In the genomic region with DNA sequence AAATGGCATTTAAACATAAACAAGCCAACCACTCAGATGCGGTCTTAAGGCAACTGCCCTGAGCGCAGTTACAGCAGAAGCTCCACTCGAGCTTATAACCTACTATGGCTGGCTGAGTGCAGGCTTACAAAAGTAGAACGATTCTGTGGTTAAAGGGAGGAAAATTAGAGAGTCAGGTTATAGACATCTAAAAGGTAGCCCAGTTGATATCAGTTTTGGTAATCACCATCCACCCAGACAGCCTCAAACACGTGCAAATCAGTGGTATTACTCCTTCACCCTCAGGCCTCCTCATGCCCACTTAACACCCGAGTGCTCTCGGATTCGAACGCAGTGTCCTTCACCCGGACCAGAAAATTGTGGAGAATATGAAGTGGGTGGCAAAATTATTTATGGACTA, we compare ENCODE assay signal across 13 cellular contexts. TPM values are rescaled to one million over a fixed set of nuclear protein-coding genes. Genes with fewer than 3 reads are reported as not detected.
DNase-seq lines count a peak whose midpoint lies in the region; ATAC-seq and TF ChIP-seq lines count a peak whose summit lies in the region.
"Had no signal": no experiment of that assay in that cellular context is flagged by ENCODE, and none has a peak within 500 bp of the region (broad histone marks: within the 10 kb centered on the region; RNA-seq: fewer than 3 reads in every experiment).

No MANE protein-coding gene starts in this region.

- peak overlapping the region in 4 of 5 experiments; percentile 59 to 83 (median 74) for H3K27ac Mint-ChIP-seq in brain
- no peak overlapping the region for H3K27ac Mint-ChIP-seq in H9

- intact Hi-C loops in OCI-LY7 (cut with micrococcal nuclease; ENCODE audit: unreplicated experiment) = loop anchor here (2.0 to 5.0 kb wide), 3 partner anchors 233 to 447 kb away; partner anchors contain the start of gene CYP2U1

- H4K5ac ChIP-seq in H9 (ENCODE audit: insufficient read length, low read depth, low read length) = no peak overlapping the region

- H3K4me3 ChIP-seq in GM08714 (ENCODE audit: low read length) (peak overlapping the region; percentile 78; the same call in 1 of the 2 replicates), OCI-LY7 (ENCODE audit: low read depth, low read length, poor library complexity, severe bottlenecking) (peak overlapping the region; percentile 83), neuron (ENCODE audit: low read length) (peak overlapping the region; percentile 90)
- H3K4me3 ChIP-seq: right atrium auricular region had no signal

- H3K9me3 ChIP-seq in OCI-LY7 (ENCODE audit: low read length) (no peaks in the 10 kb centered on the region), neuron (ENCODE audit: low read length) (no peaks in the 10 kb centered on the region), H9 (ENCODE audit: control insufficient read depth, low read depth, low read length) (no peaks in the 10 kb centered on the region)
- H3K9me3 ChIP-seq: right atrium auricular region had no signal

- H4K91ac ChIP-seq in H9 (ENCODE audit: insufficient read length, low read depth, low read length) = no peak overlapping the region

- H3K36me3 ChIP-seq in OCI-LY7 (ENCODE audit: insufficient read depth, low read length) (peaks cover 59% of the 10 kb centered on the region), neuron (ENCODE audit: insufficient read depth, low read length) (peaks cover 12% of the 10 kb centered on the region)
- H3K36me3 ChIP-seq: right atrium auricular region had no signal

- H3K9me3 Mint-ChIP-seq in brain (no peaks in the 10 kb centered on the region), H9 (peaks cover 0 to 6% of the 10 kb centered on the region in 2 experiments; a peak in 2 of 5 replicates)

- no peak overlapping the region for H2BK12ac ChIP-seq in H9 (ENCODE audit: insufficient read length, low read depth, low read length)

- no CpG with 5 or more reads among the region's 10 CpGs for WGBS in H9 (ENCODE audit: extremely low coverage, insufficient read length, low lambda C conversion rate)

- H4K20me1 ChIP-seq in OCI-LY7 (ENCODE audit: insufficient read depth, low read length) = peaks cover 3% of the 10 kb centered on the region; the same call in 1 of the 2 replicates
- no peaks in the 10 kb centered on the region for H4K20me1 ChIP-seq in H9 (ENCODE audit: control insufficient read depth, insufficient read depth, insufficient read length)

- H3K9ac ChIP-seq in H9 (ENCODE audit: extremely low read depth, insufficient read length, low read length) = no peak overlapping the region

- DNase-seq in OCI-LY7 (ENCODE audit: low spot score) (peak; percentile 72), H9 (no peak), NCI-H345 (lab: John Stamatoyannopoulos, UW) (no peak)
- no peak for DNase-seq in stimulated activated CD8-positive, alpha-beta memory T cell treated with anti-CD3 and anti-CD28 coated beads, Interleukin-4, amount 100 ng/mL, for 48 hours
- DNase-seq: caudate nucleus, DMS 273 treated with DMSO at 0.1 percent for 48 hours, foreskin fibroblast, NCI-H1694 had no signal

- CTCF ChIA-PET in OCI-LY7 (lab: Charles Lee; ENCODE audit: unreplicated experiment) = no interaction called here

- H2BK15ac ChIP-seq in H9 (ENCODE audit: low read depth, low read length) = no peak overlapping the region

- no peak overlapping the region for H2BK120ac ChIP-seq in H9 (ENCODE audit: low read depth, low read length, poor library complexity, severe bottlenecking)

- no peak for TF ChIP-seq CTCF in OCI-LY7 (conservative IDR thresholded peaks at IDR 0.05; ENCODE audit: low read length)
- no peak for TF ChIP-seq CTCF in brain (conservative IDR thresholded peaks at IDR 0.05)
- no peak for TF ChIP-seq CTCF in H9 (conservative IDR thresholded peaks at IDR 0.05)

- H3K27ac ChIP-seq in OCI-LY7 (ENCODE audit: low read depth, low read length, poor library complexity, severe bottlenecking) (peak overlapping the region; percentile 89), H9 (ENCODE audit: insufficient read length, low read depth, low read length) (no peak overlapping the region)
- H3K27ac ChIP-seq: right atrium auricular region had no signal

- H3K4me1 ChIP-seq in OCI-LY7 (ENCODE audit: insufficient read depth, low read length, poor library complexity, severe bottlenecking) (peaks cover 52% of the 10 kb centered on the region), neuron (ENCODE audit: insufficient read depth, low read length) (peaks cover 19% of the 10 kb centered on the region), H9 (ENCODE audit: insufficient read depth, low read length) (peaks cover 4% of the 10 kb centered on the region)

- peaks cover 27% of the 10 kb centered on the region for H3K23me2 ChIP-seq in H9 (ENCODE audit: insufficient read length, low read depth, low read length, poor library complexity, severe bottlenecking)

- no peak overlapping the region for H3K14ac ChIP-seq in H9 (ENCODE audit: insufficient read depth, low read length)

- no peaks in the 10 kb centered on the region for H3K9me2 ChIP-seq in OCI-LY7 (ENCODE audit: insufficient read depth, low read length)

- H3K4me1 Mint-ChIP-seq in brain (peaks cover 68% of the 10 kb centered on the region), H9 (peaks cover 32 to 43% of the 10 kb centered on the region in 2 experiments)

- H3K27me3 ChIP-seq in neuron (ENCODE audit: insufficient read depth, low read length) (peaks cover 11% of the 10 kb centered on the region), H9 (ENCODE audit: insufficient read depth, low read length) (peaks cover 58% of the 10 kb centered on the region)

- no peak overlapping the region for H2BK5ac ChIP-seq in H9 (ENCODE audit: insufficient read length, low read length)

- H2BK20ac ChIP-seq in H9 (ENCODE audit: low read depth, low read length, poor library complexity, severe bottlenecking) = no peak overlapping the region

- no peak overlapping the region for H3K56ac ChIP-seq in H9 (ENCODE audit: insufficient read length, low read depth, low read length)

- H3K79me2 ChIP-seq in OCI-LY7 (ENCODE audit: insufficient read depth, low read depth, low read length) (peaks cover 76% of the 10 kb centered on the region), H9 (ENCODE audit: insufficient read depth, low read length) (no peaks in the 10 kb centered on the region)

- H3T11ph ChIP-seq in H9 (ENCODE audit: low read length) = no peak overlapping the region

- H2AFZ ChIP-seq in OCI-LY7 (ENCODE audit: low read length) = no peak overlapping the region
- H2AFZ ChIP-seq in neuron (ENCODE audit: low read depth, low read length) = peak overlapping the region; percentile 99
- no peak overlapping the region for H2AFZ ChIP-seq in H9 (ENCODE audit: low read length)

- ATAC-seq in HG02973 (IDR thresholded peaks at IDR 0.05; ENCODE audit: unreplicated experiment) = no peak

- H3K36me3 Mint-ChIP-seq in brain = peaks cover 4% of the 10 kb centered on the region
- H3K36me3 Mint-ChIP-seq in H9 (ENCODE audit: insufficient read depth in 1 of 3, low read depth in 3 of 3) = peaks cover 0 to 1% (median 0%) of the 10 kb centered on the region in 3 experiments; a peak in 1 of 7 replicates

- H3K4me2 ChIP-seq in OCI-LY7 (ENCODE audit: low read length) = peak overlapping the region; percentile 99
- no peak overlapping the region for H3K4me2 ChIP-seq in H9 (ENCODE audit: insufficient read depth, insufficient read length, low read length)

- H4K8ac ChIP-seq in H9 (replicated peaks; ENCODE audit: insufficient read length, low read depth, low read length) = no peak overlapping the region

- H2AK5ac ChIP-seq in H9 (ENCODE audit: insufficient read length, low read length) = no peak overlapping the region

- POLR2A ChIA-PET in OCI-LY7 (lab: Charles Lee) = interaction anchor here (1.1 to 12.9 kb wide), 3 partner anchors 22 to 174 kb away, joined by 3 to 205 read pairs (median 4); no protein-coding TSS in a partner anchor

- no TSS peak for BruUV-seq in OCI-LY7 (replicated peaks; lab: Mats Ljungman, UMichigan)

- H3K79me1 ChIP-seq in H9 (ENCODE audit: insufficient read depth, low read depth, low read length, poor library complexity, severe bottlenecking) = no peaks in the 10 kb centered on the region

- H3K4ac ChIP-seq in H9 (ENCODE audit: low read depth, low read length) = no peak overlapping the region

- no peak overlapping the region for H3K18ac ChIP-seq in H9 (ENCODE audit: insufficient read length, low read depth, low read length)

- H3K4me3 Mint-ChIP-seq in brain = peak overlapping the region; percentile 66 to 99 (median 88)
- peak overlapping the region in 1 of 2 experiments; percentile 73; a peak in 3 of 5 replicates for H3K4me3 Mint-ChIP-seq in H9

- H3K23ac ChIP-seq in H9 (ENCODE audit: insufficient read length, low read depth, low read length) = no peak overlapping the region

- H3K27me3 Mint-ChIP-seq in brain (peaks cover 50% of the 10 kb centered on the region), H9 (ENCODE audit: low read depth) (peaks cover 98% of the 10 kb centered on the region)

RNA-seq across cellular contexts. Expression of gene LEF1, which starts 3.1 kb away (rescaled TPM):
- total RNA-seq in OCI-LY7 (2014; rRNA removed; shearing (Covaris generic)) = 173 and 207 TPM in 2 replicates
- 223 and 306 TPM in 2 replicates for total RNA-seq in OCI-LY7 (2022)
- polyA plus RNA-seq in brain (ENCODE audit: insufficient read depth, low read depth, low replicate concordance) = 6.8 TPM
- total RNA-seq in H9 (2021) = 2.5 and 3.4 TPM in 2 replicates

Comparison
In these comparisons a context has a peak if more than half of its experiments do, and no peak if none do; other contexts are left out.
1. H3K27ac Mint-ChIP-seq: peak in brain (4 of 5); none in H9 (0 of 3).
2. RNA of gene LEF1, which starts 3.1 kb away (total RNA-seq): 173 to 306 TPM in OCI-LY7; 2.5 to 3.4 TPM in H9; every median in the first group is over 10 times any median in the second.
3. Peak in every context shown above with its lines, with median percentiles within 50 percentile points of each other: H3K4me3 ChIP-seq.